Comparison of ENCODE assay signal across 33 cellular contexts in genomic region chr19:29917911-29918310, GRCh38.
"Had no signal": no experiment of that assay in that cellular context is flagged by ENCODE, and none has a peak within 500 bp of the region (broad histone marks: within the 10 kb centered on the region; RNA-seq: fewer than 3 reads in every experiment).

No MANE protein-coding gene starts in this region.

- H3K4me1 ChIP-seq: adrenal gland, body of pancreas, breast epithelium, SJCRH30 had no signal

- H3K4me3 Mint-ChIP-seq: activated CD4-positive, alpha-beta T cell treated with anti-CD3 and anti-CD28 coated beads for 36 hours; activated CD4-positive, alpha-beta T cell treated with anti-CD3 and anti-CD28 coated beads, Interleukin-2, amount 10 ng/mL, durations not matched to agents 7 days and 5 days; activated CD8-positive, alpha-beta T cell treated with anti-CD3 and anti-CD28 coated beads, Interleukin-2, amount 10 ng/mL, durations not matched to agents 7 days and 5 days; activated naive CD4-positive, alpha-beta T cell treated with anti-CD3 and anti-CD28 coated beads for 36 hours; activated T-cell treated with anti-CD3 and anti-CD28 coated beads, Interleukin-2, amount 50 U/mL, for 4 hours; activated T-helper 1 cell treated with anti-CD3 and anti-CD28 coated beads, Interleukin-12 subunit alpha, Interleukin-12 subunit beta, Interleukin-2, Interleukin-4 antibody, amounts not matched to agents 30 ng/mL and 10 ng/mL and 1 ng/mL, durations not matched to agents 14 hours and 24 hours and 36 hours; WTC11 had no signal

- H3K27ac Mint-ChIP-seq: activated CD4-positive, alpha-beta T cell treated with anti-CD3 and anti-CD28 coated beads for 36 hours; activated CD4-positive, alpha-beta T cell treated with anti-CD3 and anti-CD28 coated beads, Interleukin-2, amount 10 ng/mL, durations not matched to agents 7 days and 5 days; activated CD8-positive, alpha-beta T cell treated with anti-CD3 and anti-CD28 coated beads, Interleukin-2, amount 10 ng/mL, durations not matched to agents 7 days and 5 days; activated naive CD4-positive, alpha-beta T cell treated with anti-CD3 and anti-CD28 coated beads for 36 hours; activated naive CD4-positive, alpha-beta T cell treated with anti-CD3 and anti-CD28 coated beads, Interleukin-2, amount 50 U/mL, for 72 hours; activated T-helper 1 cell treated with anti-CD3 and anti-CD28 coated beads, Interleukin-12 subunit alpha, Interleukin-12 subunit beta, Interleukin-2, Interleukin-4 antibody, amounts not matched to agents 30 ng/mL and 10 ng/mL and 1 ng/mL, durations not matched to agents 14 hours and 24 hours and 36 hours; WTC11 had no signal

- H3K9me3 ChIP-seq: adrenal gland, body of pancreas, breast epithelium, SJCRH30 had no signal

- H3K27me3 ChIP-seq: adrenal gland, body of pancreas, breast epithelium, SJCRH30 had no signal

- H3K4me2 ChIP-seq: KMS-11 had no signal

- H3K36me3 ChIP-seq: adrenal gland, breast epithelium, SJCRH30 had no signal

- H3K27ac ChIP-seq: adrenal gland, body of pancreas, breast epithelium, KMS-11, SJCRH30, SK-N-MC had no signal

- ATAC-seq: activated CD4-positive, alpha-beta T cell treated with anti-CD3 and anti-CD28 coated beads for 36 hours; activated CD4-positive, CD25-positive, alpha-beta regulatory T cell treated with anti-CD3 and anti-CD28 coated beads, Interleukin-2, amount 50 U/mL, for 24 hours; activated CD8-positive, alpha-beta T cell treated with anti-CD3 and anti-CD28 coated beads, Interleukin-2, amount 10 ng/mL, durations not matched to agents 7 days and 5 days; activated naive CD4-positive, alpha-beta T cell treated with anti-CD3 and anti-CD28 coated beads, Interleukin-2, amount 50 U/mL, for 72 hours; activated T-cell treated with anti-CD3 and anti-CD28 coated beads, Interleukin-2, amount 50 U/mL, for 4 hours; body of pancreas; Panc1; WTC11 had no signal

- H3K4me1 Mint-ChIP-seq: activated CD4-positive, alpha-beta T cell treated with anti-CD3 and anti-CD28 coated beads for 36 hours; activated CD4-positive, alpha-beta T cell treated with anti-CD3 and anti-CD28 coated beads, Interleukin-2, amount 10 ng/mL, durations not matched to agents 7 days and 5 days; WTC11 had no signal

- H3K36me3 Mint-ChIP-seq: activated naive CD4-positive, alpha-beta T cell treated with anti-CD3 and anti-CD28 coated beads, Interleukin-2, amount 50 U/mL, for 72 hours; WTC11 had no signal

- FAIRE-seq: astrocyte, TTC549 had no signal

- DNase-seq: activated CD4-positive, alpha-beta T cell treated with anti-CD3 and anti-CD28 coated beads for 36 hours; activated CD4-positive, alpha-beta T cell treated with anti-CD3 and anti-CD28 coated beads, Interleukin-2, amount 10 ng/mL, durations not matched to agents 7 days and 5 days; activated CD4-positive, alpha-beta T cell treated with anti-CD3 and anti-CD28 coated beads, Interleukin-2, amount 50 U/mL, for 48 hours; activated CD8-positive, alpha-beta memory T cell treated with anti-CD3 and anti-CD28 coated beads, Interleukin-2, amount 50 U/mL, for 4 hours; activated CD8-positive, alpha-beta T cell treated with anti-CD3 and anti-CD28 coated beads, Interleukin-2, amount 10 ng/mL, durations not matched to agents 7 days and 5 days; activated gamma-delta T cell treated with Interleukin-2 at 50 U/mL for 16 hours; activated naive CD4-positive, alpha-beta T cell treated with anti-CD3 and anti-CD28 coated beads for 36 hours; activated T-cell treated with anti-CD3 and anti-CD28 coated beads for 4 hours; activated T-cell treated with anti-CD3 and anti-CD28 coated beads, Interleukin-2, amount 50 U/mL, for 4 hours; body of pancreas; NCI-H1105; NCI-H1417 treated with DMSO at 0.1 percent for 48 hours; NCI-H187 treated with DMSO at 0.1 percent for 48 hours; NCI-H2081; NCI-H226; NCI-H446 treated with DMSO at 0.1 percent for 48 hours; NCI-H524; NCI-H69; NK-92 treated with Interleukin-12 subunit alpha and Interleukin-12 subunit beta, amount 100 ng/mL, for 24 hours; SHP77; SJCRH30; T1000 had no signal

- H3K4me3 ChIP-seq: adrenal gland, body of pancreas, breast epithelium, SJCRH30, SK-N-MC had no signal

- H3K9me3 Mint-ChIP-seq: activated CD4-positive, alpha-beta T cell treated with anti-CD3 and anti-CD28 coated beads, Interleukin-2, amount 10 ng/mL, durations not matched to agents 7 days and 5 days; activated naive CD4-positive, alpha-beta T cell treated with anti-CD3 and anti-CD28 coated beads for 36 hours; activated naive CD4-positive, alpha-beta T cell treated with anti-CD3 and anti-CD28 coated beads, Interleukin-2, amount 50 U/mL, for 72 hours; activated T-cell treated with anti-CD3 and anti-CD28 coated beads, Interleukin-2, amount 50 U/mL, for 4 hours; activated T-helper 1 cell treated with anti-CD3 and anti-CD28 coated beads, Interleukin-12 subunit alpha, Interleukin-12 subunit beta, Interleukin-2, Interleukin-4 antibody, amounts not matched to agents 30 ng/mL and 10 ng/mL and 1 ng/mL, durations not matched to agents 14 hours and 24 hours and 36 hours; WTC11 had no signal
